Comparison of ENCODE assay signal across 32 cellular contexts in genomic region chr9:36914212-36914577, GRCh38.
A peak's percentile ranks its signal among the peaks of the same experiment; 100 is the strongest.
DNase-seq lines count a peak whose midpoint lies in the region; ATAC-seq, FAIRE-seq and TF ChIP-seq lines count a peak whose summit lies in the region.
"Had no signal": no experiment of that assay in that cellular context is flagged by ENCODE, and none has a peak within 500 bp of the region (broad histone marks: within the 10 kb centered on the region; RNA-seq: fewer than 3 reads in every experiment).

No MANE protein-coding gene starts in this region.

- H3K36me3 ChIP-seq in right lobe of liver, result no peaks in the 10 kb centered on the region
- H3K36me3 ChIP-seq in HepG2 (replicated peaks in 1 of 2; ENCODE audit: control insufficient read depth in 1 of 2, insufficient read depth in 2 of 2, low read length in 2 of 2), result no peaks in the 10 kb centered on the region
- no peaks in the 10 kb centered on the region for H3K36me3 ChIP-seq in RWPE2 (ENCODE audit: low read depth)
- H3K36me3 ChIP-seq in Karpas-422 (ENCODE audit: insufficient read depth, low read length), result peaks cover 25% of the 10 kb centered on the region
- H3K36me3 ChIP-seq: adrenal gland, neutrophil, stomach, thyroid gland had no signal

- H4K20me1 ChIP-seq in HepG2 (ENCODE audit: insufficient read depth, low read length) (no peaks in the 10 kb centered on the region), Karpas-422 (ENCODE audit: insufficient read depth, low read depth, low read length) (peaks cover 20% of the 10 kb centered on the region; the same call in 1 of the 2 replicates)

- no peak overlapping the region for H3K4me3 ChIP-seq in right lobe of liver
- H3K4me3 ChIP-seq in HepG2 (replicated peaks in 1 of 3; ENCODE audit: insufficient read depth in 1 of 3, low read depth in 2 of 3, low read length in 3 of 3), result no peak overlapping the region
- H3K4me3 ChIP-seq in RWPE2 (ENCODE audit: severe bottlenecking), result no peak overlapping the region
- H3K4me3 ChIP-seq in Karpas-422 (ENCODE audit: low read length), result no peak overlapping the region
- H3K4me3 ChIP-seq: adrenal gland; BLaER1 treated with 17β-estradiol and CSF1 and Interleukin-3, amounts not matched to agents 10 nM and 100 nM; body of pancreas; GM23338; spleen; stomach; thyroid gland had no signal

- intact Hi-C loops in right lobe of liver (cut with DNase I), result no loop called here
- intact Hi-C loops in HepG2 (cut with micrococcal nuclease; ENCODE audit: unreplicated experiment), result no loop called here

- DNase-seq in right lobe of liver (no peak), HepG2 (ENCODE audit: low spot score) (no peak), NCI-H146 treated with DMSO at 0.1 percent for 48 hours (lab: John Stamatoyannopoulos, UW; ENCODE audit: unreplicated experiment) (peak; percentile 14), RWPE2 (ENCODE audit: low spot score) (no peak), NCI-H187 (lab: John Stamatoyannopoulos, UW) (no peak), NCI-H1417 treated with DMSO at 0.1 percent for 48 hours (lab: John Stamatoyannopoulos, UW) (no peak), Karpas-422 (no peak)
- DNase-seq: activated CD4-positive, alpha-beta memory T cell treated with anti-CD3 and anti-CD28 coated beads, Interleukin-2, amount 10 ng/mL, durations not matched to agents 7 days and 5 days; activated CD8-positive, alpha-beta memory T cell treated with anti-CD3 and anti-CD28 coated beads, Interleukin-2, amount 50 U/mL, for 4 hours; activated naive CD4-positive, alpha-beta T cell treated with anti-CD3 and anti-CD28 coated beads for 36 hours; adrenal gland; body of pancreas; Caco-2; cerebellar nuclear complex; dermis blood vessel endothelial cell; head of caudate nucleus; HFFc6; islet precursor cell; left ventricle myocardium superior; NCI-H1092; NCI-H2081 treated with DMSO at 0.1 percent for 48 hours; NCI-H446 treated with DMSO at 0.1 percent for 48 hours; right cardiac atrium; SIG-M5; spleen; stimulated activated CD4-positive, alpha-beta T cell treated with anti-CD3 and anti-CD28 coated beads, Interleukin-2, amount 100 ng/mL, for 24 hours; stomach; SW 1271; thyroid gland had no signal

- H2AFZ ChIP-seq in HepG2 (ENCODE audit: low read length) (no peak overlapping the region), Karpas-422 (ENCODE audit: low read length) (no peak overlapping the region)
- H2AFZ ChIP-seq: GM23338 had no signal

- TF ChIP-seq EP300 in HepG2 (IDR thresholded peaks at IDR 0.05; ENCODE audit: low read depth in 2 of 2, low read length in 2 of 2), result no peak
- TF ChIP-seq EP300 in HepG2 (CRISPR knock-in tag; IDR thresholded peaks at IDR 0.05; ENCODE audit: borderline replicate concordance), result no peak

- TF ChIP-seq POLR2A in right lobe of liver (IDR thresholded peaks at IDR 0.05) (no peak), HepG2 (IDR thresholded peaks at IDR 0.05; ENCODE audit: insufficient read depth in 1 of 2, low read depth in 2 of 2, low read length in 2 of 2) (no peak)

- FAIRE-seq in HepG2 (lab: Jason Lieb, UNC), result no peak

- H3K27ac ChIP-seq in right lobe of liver (no peak overlapping the region), HepG2 (ENCODE audit: extremely low read length, insufficient read depth, low read length) (no peak overlapping the region), RWPE2 (ENCODE audit: poor library complexity, severe bottlenecking) (no peak overlapping the region), Karpas-422 (ENCODE audit: low read length) (no peak overlapping the region)
- H3K27ac ChIP-seq: adrenal gland; BLaER1 treated with 17β-estradiol and CSF1 and Interleukin-3, amounts not matched to agents 10 nM and 100 nM; body of pancreas; neutrophil; spleen; stomach; thyroid gland had no signal

- no peaks in the 10 kb centered on the region for H3K9me2 ChIP-seq in Karpas-422 (replicated peaks; ENCODE audit: insufficient read depth, low read length)

- H3K9me3 ChIP-seq in right lobe of liver (no peaks in the 10 kb centered on the region), HepG2 (ENCODE audit: low read length) (no peaks in the 10 kb centered on the region), RWPE2 (ENCODE audit: severe bottlenecking) (no peaks in the 10 kb centered on the region), Karpas-422 (ENCODE audit: low read length) (no peaks in the 10 kb centered on the region)
- H3K9me3 ChIP-seq: adrenal gland, Caco-2, neutrophil, thyroid gland had no signal

- BruUV-seq in HepG2 (replicated peaks; lab: Mats Ljungman, UMichigan), result no TSS peak

- in situ Hi-C loops in HepG2 (cut with HindIII; ENCODE audit: extremely low pct_ligation_motif_present, low pct_unique_long_range_greater_than_20kb), result no loop called here

- POLR2A ChIA-PET in HepG2 (lab: Yijun Ruan, JAX), result no interaction called here

- peak in 3 of 4 donors; percentile 26 to 44 (median 30) for ATAC-seq in right lobe of liver
- ATAC-seq in HepG2, result no peak
- ATAC-seq in RWPE2 (ENCODE audit: low read depth), result peak; percentile 57
- ATAC-seq: body of pancreas, left ventricle myocardium superior, right cardiac atrium had no signal

- H3K79me2 ChIP-seq in HepG2 (ENCODE audit: insufficient read depth, low read length) (no peaks in the 10 kb centered on the region), Karpas-422 (ENCODE audit: low read length) (peaks cover 84% of the 10 kb centered on the region)

- no peak overlapping the region for H3K4me2 ChIP-seq in HepG2 (ENCODE audit: low read depth, low read length)
- H3K4me2 ChIP-seq in Karpas-422 (ENCODE audit: low read depth, low read length, poor library complexity, severe bottlenecking), result no peak overlapping the region
- H3K4me2 ChIP-seq: GM23338 had no signal

- TF ChIP-seq CTCF in right lobe of liver (IDR thresholded peaks at IDR 0.05), result no peak
- TF ChIP-seq CTCF in HepG2 (CRISPR knock-in tag; IDR thresholded peaks at IDR 0.05), result no peak
- TF ChIP-seq CTCF in RWPE2 (IDR thresholded peaks at IDR 0.05; ENCODE audit: poor library complexity, severe bottlenecking), result no peak

- H3K27me3 ChIP-seq in right lobe of liver (no peaks in the 10 kb centered on the region), HepG2 (ENCODE audit: control insufficient read depth in 1 of 2, insufficient read depth in 2 of 2, low read length in 2 of 2) (no peaks in the 10 kb centered on the region; a peak in 1 of 5 replicates), RWPE2 (ENCODE audit: insufficient read depth, poor library complexity, severe bottlenecking) (peaks cover 10% of the 10 kb centered on the region), Karpas-422 (ENCODE audit: low read length) (no peaks in the 10 kb centered on the region)
- H3K27me3 ChIP-seq: BLaER1 treated with 17β-estradiol and CSF1 and Interleukin-3, amounts not matched to agents 10 nM and 100 nM; body of pancreas; thyroid gland had no signal

- no peak for TF ChIP-seq RAD21 in HepG2 (CRISPR knock-in tag; IDR thresholded peaks at IDR 0.05)

- H3K4me1 ChIP-seq in right lobe of liver (no peaks in the 10 kb centered on the region), HepG2 (ENCODE audit: insufficient read depth, low read length) (no peaks in the 10 kb centered on the region), RWPE2 (ENCODE audit: insufficient read depth, poor library complexity, severe bottlenecking) (no peaks in the 10 kb centered on the region), Karpas-422 (ENCODE audit: low read length) (peaks cover 3% of the 10 kb centered on the region; the same call in 1 of the 2 replicates)
- H3K4me1 ChIP-seq: adrenal gland, body of pancreas, Caco-2, spleen, stomach, thyroid gland had no signal

- WGBS in right lobe of liver (ENCODE audit: insufficient coverage, low coverage, low lambda C conversion rate, missing lambda C conversion rate), result 17% methylated on average over 3 of the region's 3 CpGs
- WGBS in HepG2 (ENCODE audit: low lambda C conversion rate), result 2% methylated on average over 3 of the region's 3 CpGs

- CTCF ChIA-PET in HepG2 (lab: Yijun Ruan, JAX; ENCODE audit: low intra/inter-chr PET ratio, low total read pairs), result no interaction called here

- H3K9ac ChIP-seq in HepG2 (ENCODE audit: insufficient read depth, low read depth, low read length) (no peak overlapping the region), Karpas-422 (ENCODE audit: low read length) (no peak overlapping the region)
- H3K9ac ChIP-seq: BLaER1 treated with 17β-estradiol and CSF1 and Interleukin-3, amounts not matched to agents 10 nM and 100 nM had no signal

TF ChIP-seq in HepG2, 621 proteins besides CTCF, POLR2A, EP300 and RAD21 (continues in another document):
- TF ChIP-seq, protein P1, sequence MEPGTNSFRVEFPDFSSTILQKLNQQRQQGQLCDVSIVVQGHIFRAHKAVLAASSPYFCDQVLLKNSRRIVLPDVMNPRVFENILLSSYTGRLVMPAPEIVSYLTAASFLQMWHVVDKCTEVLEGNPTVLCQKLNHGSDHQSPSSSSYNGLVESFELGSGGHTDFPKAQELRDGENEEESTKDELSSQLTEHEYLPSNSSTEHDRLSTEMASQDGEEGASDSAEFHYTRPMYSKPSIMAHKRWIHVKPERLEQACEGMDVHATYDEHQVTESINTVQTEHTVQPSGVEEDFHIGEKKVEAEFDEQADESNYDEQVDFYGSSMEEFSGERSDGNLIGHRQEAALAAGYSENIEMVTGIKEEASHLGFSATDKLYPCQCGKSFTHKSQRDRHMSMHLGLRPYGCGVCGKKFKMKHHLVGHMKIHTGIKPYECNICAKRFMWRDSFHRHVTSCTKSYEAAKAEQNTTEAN (CRISPR knock-in tag; conservative IDR thresholded peaks at IDR 0.05), result no peak
- TF ChIP-seq ZNF362 (CRISPR knock-in tag; IDR thresholded peaks at IDR 0.05; ENCODE audit: borderline replicate concordance) (no peak), TFE3 (CRISPR knock-in tag; IDR thresholded peaks at IDR 0.05) (no peak), TEAD3 (CRISPR knock-in tag; optimal IDR thresholded peaks at IDR 0.05; ENCODE audit: borderline replicate concordance) (no peak)
